In the genomic region with DNA sequence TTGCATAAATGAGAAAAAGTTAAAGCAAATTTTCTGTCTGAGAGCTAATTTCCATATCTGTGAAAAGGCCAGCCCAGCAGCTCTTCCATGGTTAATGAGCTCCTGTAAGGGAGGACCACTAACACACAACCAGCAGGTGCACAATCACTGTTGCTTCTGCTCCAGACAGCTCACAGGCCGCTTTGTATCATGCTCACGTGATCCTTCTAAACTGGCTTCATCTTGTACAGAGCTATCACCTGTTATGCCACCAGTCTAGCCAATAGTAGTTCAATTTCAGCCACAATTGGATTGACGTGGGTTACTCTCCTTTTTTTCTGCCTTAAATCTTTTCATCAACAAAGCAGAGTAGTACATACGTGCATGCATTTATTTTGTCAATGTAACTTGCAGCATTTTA, we compare ENCODE assay signal across 22 cellular contexts. TPM values are rescaled to one million over a fixed set of nuclear protein-coding genes. Genes with fewer than 3 reads are reported as not detected.
A peak's percentile ranks its signal among the peaks of the same experiment; 100 is the strongest.
DNase-seq lines count a peak whose midpoint lies in the region; TF ChIP-seq lines count a peak whose summit lies in the region.
"Had no signal": no experiment of that assay in that cellular context is flagged by ENCODE, and none has a peak within 500 bp of the region (broad histone marks: within the 10 kb centered on the region; RNA-seq: fewer than 3 reads in every experiment).

No MANE protein-coding gene starts in this region.

- peaks cover 11% of the 10 kb centered on the region for H3K4me1 Mint-ChIP-seq in neural progenitor cell
- H3K4me1 Mint-ChIP-seq in mesothelial cell of epicardium, result no peaks in the 10 kb centered on the region
- H3K4me1 Mint-ChIP-seq: CD4-positive, alpha-beta memory T cell had no signal

- peaks cover 9% of the 10 kb centered on the region for H3K4me1 ChIP-seq in neural progenitor cell
- H3K4me1 ChIP-seq: Peyer's patch, SJCRH30 had no signal

- no peak overlapping the region for H3K4me3 Mint-ChIP-seq in neural progenitor cell
- no peak overlapping the region for H3K4me3 Mint-ChIP-seq in mesothelial cell of epicardium
- H3K4me3 Mint-ChIP-seq: CD4-positive, alpha-beta memory T cell had no signal

- TF ChIP-seq CTCF in neural progenitor cell (IDR thresholded peaks at IDR 0.05), result no peak
- TF ChIP-seq CTCF in mesothelial cell of epicardium (IDR thresholded peaks at IDR 0.05; ENCODE audit: unreplicated experiment), result no peak

- H3K4me3 ChIP-seq in neural progenitor cell, result no peak overlapping the region
- H3K4me3 ChIP-seq: Peyer's patch, SJCRH30 had no signal

- H3K36me3 ChIP-seq in neural progenitor cell, result no peaks in the 10 kb centered on the region
- H3K36me3 ChIP-seq: Peyer's patch, SJCRH30 had no signal

- peak; percentile 9 for DNase-seq in NCI-H1436 treated with DMSO at 0.1 percent for 48 hours (lab: John Stamatoyannopoulos, UW)
- peak; percentile 30 for DNase-seq in NCI-H526 treated with DMSO at 0.1 percent for 48 hours (lab: John Stamatoyannopoulos, UW)
- peak; percentile 18 for DNase-seq in SK-N-DZ (ENCODE audit: low spot score)
- peak; percentile 7 for DNase-seq in neural progenitor cell (ENCODE audit: low spot score)
- DNase-seq in NCI-H1105 (lab: John Stamatoyannopoulos, UW), result no peak
- no peak for DNase-seq in hippocampal formation (lab: John Stamatoyannopoulos, UW)
- DNase-seq in mesothelial cell of epicardium (ENCODE audit: low spot score in 2 of 2, unreplicated experiment in 2 of 2), result no peak
- DNase-seq: C1 segment of cervical spinal cord; CD4-positive, alpha-beta memory T cell; COR-L47; DMS79 treated with DMSO at 0.1 percent for 48 hours; GF-D8; NCI-H1092 treated with DMSO at 0.1 percent for 48 hours; NCI-H187; NCI-H2081 treated with DMSO at 0.1 percent for 48 hours; NCI-H2171 treated with DMSO at 0.1 percent for 48 hours; NCI-H345; NCI-H510A treated with DMSO at 0.1 percent for 48 hours; Peyer's patch; T-helper 2 cell had no signal

- no peaks in the 10 kb centered on the region for H3K27me3 ChIP-seq in neural progenitor cell
- H3K27me3 ChIP-seq: Peyer's patch, SJCRH30 had no signal

- H3K9me3 Mint-ChIP-seq in neural progenitor cell (peaks cover 12% of the 10 kb centered on the region), mesothelial cell of epicardium (peaks cover 11% of the 10 kb centered on the region)

- H3F3A ChIP-seq in neural progenitor cell (ENCODE audit: low read depth), result no peaks in the 10 kb centered on the region

- no peaks in the 10 kb centered on the region for H3K9me3 ChIP-seq in neural progenitor cell (ENCODE audit: low read depth)
- H3K9me3 ChIP-seq: Peyer's patch, SJCRH30 had no signal

- H3K9ac ChIP-seq in neural progenitor cell, result no peak overlapping the region

- H4K20me1 ChIP-seq in neural progenitor cell (ENCODE audit: low read depth), result no peaks in the 10 kb centered on the region

- H3K36me3 Mint-ChIP-seq in neural progenitor cell (no peaks in the 10 kb centered on the region), mesothelial cell of epicardium (no peaks in the 10 kb centered on the region)
- H3K36me3 Mint-ChIP-seq: CD4-positive, alpha-beta memory T cell had no signal

- no peaks in the 10 kb centered on the region for H3K79me2 ChIP-seq in neural progenitor cell (ENCODE audit: low read depth)

- no peak overlapping the region for H2AFZ ChIP-seq in neural progenitor cell (replicated peaks)

- no peak overlapping the region for H3K4me2 ChIP-seq in neural progenitor cell

- H3K27ac ChIP-seq in neural progenitor cell, result no peak overlapping the region
- H3K27ac ChIP-seq: HL-60, Peyer's patch, SJCRH30 had no signal

- H3K27me3 Mint-ChIP-seq in neural progenitor cell (ENCODE audit: insufficient read depth, low read depth) (peaks cover 9% of the 10 kb centered on the region), mesothelial cell of epicardium (ENCODE audit: low read depth) (no peaks in the 10 kb centered on the region)

- H3K27ac Mint-ChIP-seq in neural progenitor cell, result no peak overlapping the region
- no peak overlapping the region for H3K27ac Mint-ChIP-seq in mesothelial cell of epicardium
- H3K27ac Mint-ChIP-seq: CD4-positive, alpha-beta memory T cell had no signal

RNA-seq across cellular contexts. Expression of a gene that starts 38.3 kb away (rescaled TPM):
- polyA plus RNA-seq in SK-N-DZ (2014; cell fraction: cytosol; rRNA removed), result 15.3 and 18.0 TPM in 2 replicates
- 2.9 and 10.5 TPM in 2 replicates for polyA plus RNA-seq in SK-N-DZ (2014; cell fraction: nucleus; rRNA removed)
- total RNA-seq in neural progenitor cell (ENCODE audit: low replicate concordance) (6.3 and 7.6 TPM in 2 replicates), mesothelial cell of epicardium (13.8 to 21.6 TPM (median 17.3 TPM) in 3 replicates)

Comparison
In these comparisons a context has a peak if more than half of its experiments do, and no peak if none do; other contexts are left out.
1. DNase-seq: peak in NCI-H1436 treated with DMSO at 0.1 percent for 48 hours (single experiment), NCI-H526 treated with DMSO at 0.1 percent for 48 hours (single experiment), SK-N-DZ (single experiment) and neural progenitor cell (single experiment); none in NCI-H1105 (single experiment), hippocampal formation (0 of 2) and mesothelial cell of epicardium (0 of 2).